In the genomic region with DNA sequence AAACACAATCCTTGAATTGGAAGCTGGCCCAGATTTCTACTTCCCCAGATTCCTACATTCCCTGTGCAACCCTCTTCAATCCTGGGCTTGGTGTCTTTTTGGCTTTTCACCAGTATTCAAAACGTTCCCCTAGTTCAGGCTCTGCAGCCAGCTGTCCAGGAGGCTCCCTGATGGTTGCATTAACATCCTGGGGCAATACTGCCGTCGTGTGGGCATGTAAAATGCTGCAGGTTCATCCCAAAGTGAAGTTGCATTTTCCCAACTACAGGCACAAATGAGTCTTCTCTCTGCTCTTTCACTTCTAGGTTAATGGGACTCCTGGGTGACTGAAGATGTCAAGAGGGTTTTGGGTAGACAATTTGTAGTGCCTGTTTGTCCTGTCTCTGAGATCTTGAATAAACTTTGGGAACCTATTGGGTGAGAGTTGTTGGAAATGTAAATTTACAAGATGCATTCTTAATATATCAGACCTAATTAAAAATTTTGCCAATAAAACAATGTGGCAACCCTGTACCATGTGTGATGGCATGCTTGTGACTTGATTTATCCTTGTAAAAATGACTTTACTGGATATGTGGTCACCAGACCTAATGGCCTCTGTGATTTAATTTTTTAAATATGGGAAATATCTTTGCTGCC, we compare ENCODE assay signal across 10 cellular contexts. TPM values are rescaled to one million over a fixed set of nuclear protein-coding genes. Genes with fewer than 3 reads are reported as not detected.
DNase-seq lines count a peak whose midpoint lies in the region; ATAC-seq and TF ChIP-seq lines count a peak whose summit lies in the region.
"Had no signal": no experiment of that assay in that cellular context is flagged by ENCODE, and none has a peak within 500 bp of the region (broad histone marks: within the 10 kb centered on the region; RNA-seq: fewer than 3 reads in every experiment).

No MANE protein-coding gene starts in this region.

- H3K27ac Mint-ChIP-seq in WTC11: no peak overlapping the region

- no peaks in the 10 kb centered on the region for H3K4me1 ChIP-seq in lung (ENCODE audit: control insufficient read depth in 2 of 2, insufficient read depth in 2 of 2, low read length in 2 of 2)

- H3K9me3 Mint-ChIP-seq in WTC11: peaks cover 4% of the 10 kb centered on the region

- TF ChIP-seq RAD21 in Ishikawa (IDR thresholded peaks at IDR 0.05; ENCODE audit: low read depth): peak; percentile 69

- CTCF ChIA-PET in WTC11 (lab: Charles Lee): interaction anchor here (0.6 to 2.3 kb wide), 8 partner anchors 8 to 695 kb away, joined by 3 to 15 read pairs (median 4); a partner anchor contains a TSS

- no peak overlapping the region for H3K4me3 Mint-ChIP-seq in WTC11

- no peak overlapping the region for H3K4me3 ChIP-seq in lung

- WGBS in lung, 2 donors: 6 to 9% methylated on average over 3 of the region's 3 CpGs

- H3K27me3 Mint-ChIP-seq in WTC11 (ENCODE audit: low read depth): no peaks in the 10 kb centered on the region

- H3K36me3 Mint-ChIP-seq in WTC11: peaks cover 2% of the 10 kb centered on the region; the same call in 1 of the 2 replicates

- H3K36me3 ChIP-seq in lung (ENCODE audit: control insufficient read depth in 2 of 2, insufficient read depth in 2 of 2, low read length in 2 of 2): no peaks in the 10 kb centered on the region

- no peak overlapping the region for H3K27ac ChIP-seq in lung (ENCODE audit: low read depth in 1 of 2, low read length in 1 of 2)

- H3K9me3 ChIP-seq in lung (ENCODE audit: control insufficient read depth in 2 of 2, insufficient read depth in 1 of 2, low read length in 1 of 2): no peaks in the 10 kb centered on the region

- POLR2A ChIA-PET in WTC11 (lab: Charles Lee): no interaction called here

- TF ChIP-seq CTCF in WTC11 (IDR thresholded peaks at IDR 0.05) (peak; percentile 61), lung (IDR thresholded peaks at IDR 0.05; ENCODE audit: control extremely low read depth, extremely low read depth) (no peak)

- H3K4me1 Mint-ChIP-seq in WTC11: peaks cover 21% of the 10 kb centered on the region

- no peak for TF ChIP-seq EP300 in Ishikawa (IDR thresholded peaks at IDR 0.05; ENCODE audit: borderline replicate concordance)

- DNase-seq in ELF-1 (ENCODE audit: low read depth, low spot score) (peak; percentile 80), WTC11 (ENCODE audit: low spot score) (peak; percentile 67), lung (ENCODE audit: low spot score) (no peak), NCI-H1048 (lab: John Stamatoyannopoulos, UW) (no peak), GM19238 (ENCODE audit: insufficient read length, low spot score) (no peak)

- ATAC-seq in WTC11 (peak; percentile 80), lung (ENCODE audit: insufficient read depth, low FRiP score) (peak; percentile 27), GM18868 (IDR thresholded peaks at IDR 0.05; ENCODE audit: unreplicated experiment) (no peak), HG02840 (IDR thresholded peaks at IDR 0.05; ENCODE audit: low FRiP score, unreplicated experiment) (no peak)

- no peaks in the 10 kb centered on the region for H3K27me3 ChIP-seq in lung (ENCODE audit: control insufficient read depth, insufficient read depth)

TF ChIP-seq in Ishikawa, 13 proteins besides CTCF, POLR2A, EP300 and RAD21 (continues in another document):
- TF ChIP-seq NFIC (IDR thresholded peaks at IDR 0.05) (no peak), TCF12 (IDR thresholded peaks at IDR 0.05; ENCODE audit: low read depth) (no peak), EGR1 (IDR thresholded peaks at IDR 0.05) (no peak), CEBPB (IDR thresholded peaks at IDR 0.05) (no peak), ZBTB7A (IDR thresholded peaks at IDR 0.05; ENCODE audit: low read depth) (no peak), FOXM1 (IDR thresholded peaks at IDR 0.05; ENCODE audit: borderline replicate concordance, low read depth) (no peak), TAF1 (IDR thresholded peaks at IDR 0.05; ENCODE audit: low read depth) (no peak), YY1 (IDR thresholded peaks at IDR 0.05; ENCODE audit: low read depth) (no peak), TEAD4 (IDR thresholded peaks at IDR 0.05) (no peak), CREB1 (IDR thresholded peaks at IDR 0.05; ENCODE audit: low read depth) (no peak)
- TF ChIP-seq, protein P1, sequence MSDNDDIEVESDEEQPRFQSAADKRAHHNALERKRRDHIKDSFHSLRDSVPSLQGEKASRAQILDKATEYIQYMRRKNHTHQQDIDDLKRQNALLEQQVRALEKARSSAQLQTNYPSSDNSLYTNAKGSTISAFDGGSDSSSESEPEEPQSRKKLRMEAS (IDR thresholded peaks at IDR 0.05): no peak
- TF ChIP-seq, protein P2, sequence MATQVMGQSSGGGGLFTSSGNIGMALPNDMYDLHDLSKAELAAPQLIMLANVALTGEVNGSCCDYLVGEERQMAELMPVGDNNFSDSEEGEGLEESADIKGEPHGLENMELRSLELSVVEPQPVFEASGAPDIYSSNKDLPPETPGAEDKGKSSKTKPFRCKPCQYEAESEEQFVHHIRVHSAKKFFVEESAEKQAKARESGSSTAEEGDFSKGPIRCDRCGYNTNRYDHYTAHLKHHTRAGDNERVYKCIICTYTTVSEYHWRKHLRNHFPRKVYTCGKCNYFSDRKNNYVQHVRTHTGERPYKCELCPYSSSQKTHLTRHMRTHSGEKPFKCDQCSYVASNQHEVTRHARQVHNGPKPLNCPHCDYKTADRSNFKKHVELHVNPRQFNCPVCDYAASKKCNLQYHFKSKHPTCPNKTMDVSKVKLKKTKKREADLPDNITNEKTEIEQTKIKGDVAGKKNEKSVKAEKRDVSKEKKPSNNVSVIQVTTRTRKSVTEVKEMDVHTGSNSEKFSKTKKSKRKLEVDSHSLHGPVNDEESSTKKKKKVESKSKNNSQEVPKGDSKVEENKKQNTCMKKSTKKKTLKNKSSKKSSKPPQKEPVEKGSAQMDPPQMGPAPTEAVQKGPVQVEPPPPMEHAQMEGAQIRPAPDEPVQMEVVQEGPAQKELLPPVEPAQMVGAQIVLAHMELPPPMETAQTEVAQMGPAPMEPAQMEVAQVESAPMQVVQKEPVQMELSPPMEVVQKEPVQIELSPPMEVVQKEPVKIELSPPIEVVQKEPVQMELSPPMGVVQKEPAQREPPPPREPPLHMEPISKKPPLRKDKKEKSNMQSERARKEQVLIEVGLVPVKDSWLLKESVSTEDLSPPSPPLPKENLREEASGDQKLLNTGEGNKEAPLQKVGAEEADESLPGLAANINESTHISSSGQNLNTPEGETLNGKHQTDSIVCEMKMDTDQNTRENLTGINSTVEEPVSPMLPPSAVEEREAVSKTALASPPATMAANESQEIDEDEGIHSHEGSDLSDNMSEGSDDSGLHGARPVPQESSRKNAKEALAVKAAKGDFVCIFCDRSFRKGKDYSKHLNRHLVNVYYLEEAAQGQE (IDR thresholded peaks at IDR 0.05; ENCODE audit: low read depth): no peak

TF ChIP-seq in WTC11, 78 proteins besides CTCF, POLR2A, EP300 and RAD21:
- TF ChIP-seq, protein P3, sequence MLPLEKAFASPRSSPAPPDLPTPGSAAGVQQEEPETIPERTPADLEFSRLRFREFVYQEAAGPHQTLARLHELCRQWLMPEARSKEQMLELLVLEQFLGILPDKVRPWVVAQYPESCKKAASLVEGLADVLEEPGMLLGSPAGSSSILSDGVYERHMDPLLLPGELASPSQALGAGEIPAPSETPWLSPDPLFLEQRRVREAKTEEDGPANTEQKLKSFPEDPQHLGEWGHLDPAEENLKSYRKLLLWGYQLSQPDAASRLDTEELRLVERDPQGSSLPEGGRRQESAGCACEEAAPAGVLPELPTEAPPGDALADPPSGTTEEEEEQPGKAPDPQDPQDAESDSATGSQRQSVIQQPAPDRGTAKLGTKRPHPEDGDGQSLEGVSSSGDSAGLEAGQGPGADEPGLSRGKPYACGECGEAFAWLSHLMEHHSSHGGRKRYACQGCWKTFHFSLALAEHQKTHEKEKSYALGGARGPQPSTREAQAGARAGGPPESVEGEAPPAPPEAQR (CRISPR knock-in tag; IDR thresholded peaks at IDR 0.05): 0 out of 2 replicates have a peak, but pooled peaks have one; percentile 6
- TF ChIP-seq ZNF671 (CRISPR knock-in tag; IDR thresholded peaks at IDR 0.05): no peak
- TF ChIP-seq HMGA2 (CRISPR knock-in tag; IDR thresholded peaks at IDR 0.05): no peak
- TF ChIP-seq, protein P4, sequence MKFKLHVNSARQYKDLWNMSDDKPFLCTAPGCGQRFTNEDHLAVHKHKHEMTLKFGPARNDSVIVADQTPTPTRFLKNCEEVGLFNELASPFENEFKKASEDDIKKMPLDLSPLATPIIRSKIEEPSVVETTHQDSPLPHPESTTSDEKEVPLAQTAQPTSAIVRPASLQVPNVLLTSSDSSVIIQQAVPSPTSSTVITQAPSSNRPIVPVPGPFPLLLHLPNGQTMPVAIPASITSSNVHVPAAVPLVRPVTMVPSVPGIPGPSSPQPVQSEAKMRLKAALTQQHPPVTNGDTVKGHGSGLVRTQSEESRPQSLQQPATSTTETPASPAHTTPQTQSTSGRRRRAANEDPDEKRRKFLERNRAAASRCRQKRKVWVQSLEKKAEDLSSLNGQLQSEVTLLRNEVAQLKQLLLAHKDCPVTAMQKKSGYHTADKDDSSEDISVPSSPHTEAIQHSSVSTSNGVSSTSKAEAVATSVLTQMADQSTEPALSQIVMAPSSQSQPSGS (CRISPR knock-in tag; IDR thresholded peaks at IDR 0.05; ENCODE audit: borderline replicate concordance, low read depth): no peak

RNA-seq across cellular contexts. Expression of a gene that starts 28.6 kb away (rescaled TPM):
- total RNA-seq in WTC11 (2021) (0.34 to 0.78 TPM (median 0.70 TPM) in 3 replicates), lung (not detected)
- polyA plus RNA-seq in lung: not detected
- total RNA-seq: mononuclear cell; T-helper 1 cell treated with Interleukin-12 subunit alpha and Interleukin-12 subunit beta and Interleukin-4 antibody, amounts not matched to agents 30 ng/mL and 1 ng/mL, for 36 hours had no signal

Comparison
In these comparisons a context has a peak if more than half of its experiments do, and no peak if none do; other contexts are left out.
1. DNase-seq: peak in ELF-1 (single experiment) and WTC11 (single experiment); none in lung (single experiment), NCI-H1048 (single experiment) and GM19238 (single experiment).
2. ATAC-seq: peak in WTC11 (single experiment) and lung (single experiment); none in GM18868 (single experiment) and HG02840 (single experiment).